Comparison of ENCODE assay signal across 1 cellular context in the genomic region with DNA sequence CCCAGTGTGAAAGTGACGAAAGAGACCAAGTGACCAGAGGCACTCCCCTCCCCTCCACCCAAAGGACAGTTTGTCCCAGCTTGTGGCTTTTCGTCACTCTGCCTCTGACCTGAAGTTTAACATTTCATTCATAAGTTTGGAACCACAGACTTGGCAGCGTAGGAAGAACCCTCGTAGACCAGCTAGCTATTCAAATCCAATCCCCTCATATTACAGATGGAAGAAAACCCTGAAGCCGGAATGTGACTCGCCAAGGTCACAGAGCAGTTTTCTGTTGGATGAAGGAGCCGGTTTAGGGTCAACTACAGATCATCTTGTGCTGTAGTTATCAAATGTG.
TF ChIP-seq lines count a peak whose summit lies in the region.

No MANE protein-coding gene starts in this region.

TF ChIP-seq in HepG2, 621 proteins besides CTCF, POLR2A, EP300 and RAD21 (continued from another document and continues in another):
- TF ChIP-seq, protein P1, sequence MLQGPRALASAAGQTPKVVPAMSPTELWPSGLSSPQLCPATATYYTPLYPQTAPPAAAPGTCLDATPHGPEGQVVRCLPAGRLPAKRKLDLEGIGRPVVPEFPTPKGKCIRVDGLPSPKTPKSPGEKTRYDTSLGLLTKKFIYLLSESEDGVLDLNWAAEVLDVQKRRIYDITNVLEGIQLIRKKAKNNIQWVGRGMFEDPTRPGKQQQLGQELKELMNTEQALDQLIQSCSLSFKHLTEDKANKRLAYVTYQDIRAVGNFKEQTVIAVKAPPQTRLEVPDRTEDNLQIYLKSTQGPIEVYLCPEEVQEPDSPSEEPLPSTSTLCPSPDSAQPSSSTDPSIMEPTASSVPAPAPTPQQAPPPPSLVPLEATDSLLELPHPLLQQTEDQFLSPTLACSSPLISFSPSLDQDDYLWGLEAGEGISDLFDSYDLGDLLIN (CRISPR knock-in tag; IDR thresholded peaks at IDR 0.05; ENCODE audit: borderline replicate concordance): no peak
- TF ChIP-seq ZNF878 (CRISPR knock-in tag; IDR thresholded peaks at IDR 0.05) (peak; percentile 35; the same call in 1 of the 2 replicates), ZNF317 (CRISPR knock-in tag; IDR thresholded peaks at IDR 0.05) (no peak), TCF7 (IDR thresholded peaks at IDR 0.05; ENCODE audit: low read depth) (no peak), REST (IDR thresholded peaks at IDR 0.05; ENCODE audit: borderline replicate concordance in 1 of 2, low read depth in 1 of 2, low read length in 2 of 2) (no peak), SPEN (CRISPR knock-in tag; IDR thresholded peaks at IDR 0.05; ENCODE audit: low read depth) (peak; percentile 37; the same call in 1 of the 2 replicates), BCL6 (CRISPR knock-in tag; IDR thresholded peaks at IDR 0.05) (no peak), KAT8 (CRISPR knock-in tag; IDR thresholded peaks at IDR 0.05) (0 out of 2 replicates have a peak, but pooled peaks have one; percentile 7), ZNF563 (CRISPR knock-in tag; IDR thresholded peaks at IDR 0.05) (no peak; the same call in 1 of the 2 replicates), THAP7 (CRISPR knock-in tag; IDR thresholded peaks at IDR 0.05) (no peak), NFE2L2 (IDR thresholded peaks at IDR 0.05; ENCODE audit: low read length) (no peak), ZZZ3 (CRISPR knock-in tag; IDR thresholded peaks at IDR 0.05; ENCODE audit: borderline replicate concordance) (no peak), PPARG (CRISPR knock-in tag; conservative IDR thresholded peaks at IDR 0.05) (no peak), ZNF687 (CRISPR knock-in tag; IDR thresholded peaks at IDR 0.05) (no peak), POLR2G (IDR thresholded peaks at IDR 0.05; ENCODE audit: low read depth, low read length) (no peak), ZFP62 (CRISPR knock-in tag; IDR thresholded peaks at IDR 0.05) (0 out of 2 replicates have a peak, but pooled peaks have one; percentile 48), SOX6 (IDR thresholded peaks at IDR 0.05) (no peak), SOX6 (CRISPR knock-in tag; IDR thresholded peaks at IDR 0.05) (0 out of 2 replicates have a peak, but pooled peaks have one; percentile 46), ZNF501 (CRISPR knock-in tag; IDR thresholded peaks at IDR 0.05) (peak; percentile 44; the same call in 1 of the 2 replicates), CSRNP2 (CRISPR knock-in tag; conservative IDR thresholded peaks at IDR 0.05; ENCODE audit: low read depth) (no peak), ZBTB42 (CRISPR knock-in tag; IDR thresholded peaks at IDR 0.05) (no peak), ZGPAT (CRISPR knock-in tag; IDR thresholded peaks at IDR 0.05) (no peak), CBX1 (IDR thresholded peaks at IDR 0.05; ENCODE audit: low read depth) (no peak), NFRKB (IDR thresholded peaks at IDR 0.05) (no peak), ZFP41 (CRISPR knock-in tag; IDR thresholded peaks at IDR 0.05; ENCODE audit: borderline replicate concordance) (no peak), HOXA5 (CRISPR knock-in tag; IDR thresholded peaks at IDR 0.05) (no peak; the same call in 1 of the 2 replicates), NFE2 (CRISPR knock-in tag; IDR thresholded peaks at IDR 0.05) (no peak), ZNF160 (CRISPR knock-in tag; IDR thresholded peaks at IDR 0.05) (no peak), JUN (CRISPR knock-in tag; IDR thresholded peaks at IDR 0.05) (no peak), SIX4 (CRISPR knock-in tag; IDR thresholded peaks at IDR 0.05) (no peak), ZNF850 (CRISPR knock-in tag; conservative IDR thresholded peaks at IDR 0.05) (no peak), GPBP1L1 (CRISPR knock-in tag; IDR thresholded peaks at IDR 0.05) (no peak)
- TF ChIP-seq, protein P2, sequence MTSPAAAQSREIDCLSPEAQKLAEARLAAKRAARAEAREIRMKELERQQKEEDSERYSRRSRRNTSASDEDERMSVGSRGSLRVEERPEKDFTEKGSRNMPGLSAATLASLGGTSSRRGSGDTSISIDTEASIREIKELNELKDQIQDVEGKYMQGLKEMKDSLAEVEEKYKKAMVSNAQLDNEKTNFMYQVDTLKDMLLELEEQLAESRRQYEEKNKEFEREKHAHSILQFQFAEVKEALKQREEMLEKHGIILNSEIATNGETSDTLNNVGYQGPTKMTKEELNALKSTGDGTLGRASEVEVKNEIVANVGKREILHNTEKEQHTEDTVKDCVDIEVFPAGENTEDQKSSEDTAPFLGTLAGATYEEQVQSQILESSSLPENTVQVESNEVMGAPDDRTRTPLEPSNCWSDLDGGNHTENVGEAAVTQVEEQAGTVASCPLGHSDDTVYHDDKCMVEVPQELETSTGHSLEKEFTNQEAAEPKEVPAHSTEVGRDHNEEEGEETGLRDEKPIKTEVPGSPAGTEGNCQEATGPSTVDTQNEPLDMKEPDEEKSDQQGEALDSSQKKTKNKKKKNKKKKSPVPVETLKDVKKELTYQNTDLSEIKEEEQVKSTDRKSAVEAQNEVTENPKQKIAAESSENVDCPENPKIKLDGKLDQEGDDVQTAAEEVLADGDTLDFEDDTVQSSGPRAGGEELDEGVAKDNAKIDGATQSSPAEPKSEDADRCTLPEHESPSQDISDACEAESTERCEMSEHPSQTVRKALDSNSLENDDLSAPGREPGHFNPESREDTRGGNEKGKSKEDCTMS (CRISPR knock-in tag; conservative IDR thresholded peaks at IDR 0.05): no peak
- TF ChIP-seq, protein P3, sequence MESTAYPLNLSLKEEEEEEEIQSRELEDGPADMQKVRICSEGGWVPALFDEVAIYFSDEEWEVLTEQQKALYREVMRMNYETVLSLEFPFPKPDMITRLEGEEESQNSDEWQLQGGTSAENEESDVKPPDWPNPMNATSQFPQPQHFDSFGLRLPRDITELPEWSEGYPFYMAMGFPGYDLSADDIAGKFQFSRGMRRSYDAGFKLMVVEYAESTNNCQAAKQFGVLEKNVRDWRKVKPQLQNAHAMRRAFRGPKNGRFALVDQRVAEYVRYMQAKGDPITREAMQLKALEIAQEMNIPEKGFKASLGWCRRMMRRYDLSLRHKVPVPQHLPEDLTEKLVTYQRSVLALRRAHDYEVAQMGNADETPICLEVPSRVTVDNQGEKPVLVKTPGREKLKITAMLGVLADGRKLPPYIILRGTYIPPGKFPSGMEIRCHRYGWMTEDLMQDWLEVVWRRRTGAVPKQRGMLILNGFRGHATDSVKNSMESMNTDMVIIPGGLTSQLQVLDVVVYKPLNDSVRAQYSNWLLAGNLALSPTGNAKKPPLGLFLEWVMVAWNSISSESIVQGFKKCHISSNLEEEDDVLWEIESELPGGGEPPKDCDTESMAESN (CRISPR knock-in tag; conservative IDR thresholded peaks at IDR 0.05): peak; percentile 59; the same call in 1 of the 2 replicates
- TF ChIP-seq, protein P4, sequence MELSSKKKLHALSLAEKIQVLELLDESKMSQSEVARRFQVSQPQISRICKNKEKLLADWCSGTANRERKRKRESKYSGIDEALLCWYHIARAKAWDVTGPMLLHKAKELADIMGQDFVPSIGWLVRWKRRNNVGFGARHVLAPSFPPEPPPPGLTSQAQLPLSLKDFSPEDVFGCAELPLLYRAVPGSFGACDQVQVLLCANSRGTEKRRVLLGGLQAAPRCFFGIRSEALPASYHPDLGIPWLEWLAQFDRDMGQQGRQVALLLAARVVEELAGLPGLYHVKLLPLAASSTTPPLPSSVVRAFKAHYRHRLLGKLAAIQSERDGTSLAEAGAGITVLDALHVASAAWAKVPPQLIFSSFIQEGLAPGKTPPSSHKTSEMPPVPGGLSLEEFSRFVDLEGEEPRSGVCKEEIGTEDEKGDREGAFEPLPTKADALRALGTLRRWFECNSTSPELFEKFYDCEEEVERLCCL (CRISPR knock-in tag; IDR thresholded peaks at IDR 0.05; ENCODE audit: borderline replicate concordance): no peak
